ENCODE assay signal across 13 cellular contexts in the genomic region with DNA sequence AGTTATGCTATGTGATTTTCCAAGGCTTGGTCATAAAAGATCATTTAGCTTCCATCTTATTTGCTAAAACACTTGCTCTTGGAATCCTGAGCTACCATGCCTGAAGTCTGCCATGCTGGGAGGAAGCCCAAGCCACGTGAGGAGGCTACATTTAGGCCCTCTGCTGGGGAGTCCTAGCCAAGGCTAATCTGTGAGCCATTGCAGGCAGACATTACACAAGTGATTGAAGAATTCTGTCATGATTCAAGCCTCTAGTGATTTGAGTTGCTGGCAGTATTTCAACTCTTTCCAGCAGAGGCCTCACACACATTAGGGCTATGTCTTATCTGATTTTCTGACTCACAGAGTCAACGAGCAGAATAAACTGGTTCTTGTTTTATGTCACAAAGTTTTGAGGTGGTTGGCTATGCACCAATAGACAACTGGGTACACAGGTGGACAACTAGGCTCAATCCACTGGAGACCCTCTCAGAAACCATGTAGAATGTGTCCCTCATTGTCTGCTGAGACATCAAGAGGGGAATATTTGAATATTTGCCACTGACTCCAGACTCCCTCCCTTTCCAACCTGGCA.
DNase-seq lines count a peak whose midpoint lies in the region; FAIRE-seq and TF ChIP-seq lines count a peak whose summit lies in the region.
"Had no signal": no experiment of that assay in that cellular context is flagged by ENCODE, and none has a peak within 500 bp of the region (broad histone marks: within the 10 kb centered on the region; RNA-seq: fewer than 3 reads in every experiment).

No MANE protein-coding gene starts in this region.

- H2BK5ac ChIP-seq in H1 (ENCODE audit: low read depth, low read length), result no peak overlapping the region

- H3K14ac ChIP-seq in H1 (ENCODE audit: insufficient read length), result no peak overlapping the region

- no peaks in the 10 kb centered on the region for H3K79me2 ChIP-seq in H1 (ENCODE audit: control insufficient read depth in 1 of 2, insufficient read depth in 2 of 2, low read length in 2 of 2)

- H3K27ac ChIP-seq in H1 (ENCODE audit: low read depth, low read length) (no peak overlapping the region), suprapubic skin (no peak overlapping the region)
- H3K27ac ChIP-seq: prostate gland had no signal

- no peak overlapping the region for H4K91ac ChIP-seq in H1 (replicated peaks; ENCODE audit: insufficient read length, low read length)

- H4K20me1 ChIP-seq in H1 (replicated peaks in 1 of 2; ENCODE audit: control insufficient read depth in 1 of 2, insufficient read depth in 2 of 2, low read length in 2 of 2), result peaks cover 0 to 4% of the 10 kb centered on the region in 2 experiments

- H3K9ac ChIP-seq in H1 (replicated peaks in 1 of 4; ENCODE audit: extremely low read depth in 1 of 4, low read depth in 3 of 4, low read length in 3 of 4), result no peak overlapping the region

- H2AFZ ChIP-seq in H1 (ENCODE audit: low read length), result no peak overlapping the region

- H3K4me3 ChIP-seq in H1 (ENCODE audit: extremely low read depth in 1 of 4, insufficient read depth in 2 of 4, low read depth in 3 of 4, low read length in 4 of 4) (no peak overlapping the region), suprapubic skin (no peak overlapping the region)
- H3K4me3 ChIP-seq: prostate gland had no signal

- no peak overlapping the region for H2AK5ac ChIP-seq in H1 (ENCODE audit: low read depth, low read length)

- no peak overlapping the region for H4K5ac ChIP-seq in H1 (ENCODE audit: insufficient read length, low read depth, low read length)

- peak; percentile 20 for DNase-seq in NCI-H2171 treated with DMSO at 0.1 percent for 48 hours (lab: John Stamatoyannopoulos, UW)
- no peak for DNase-seq in NCI-H2171 (lab: John Stamatoyannopoulos, UW)
- DNase-seq in NCI-H446 treated with DMSO at 0.1 percent for 48 hours (lab: John Stamatoyannopoulos, UW), result peak; percentile 21
- DNase-seq in H1 (ENCODE audit: low read depth in 1 of 2, low spot score in 2 of 2), result no peak
- peak; percentile 83 for DNase-seq in renal cortical epithelial cell (ENCODE audit: low read depth)
- no peak for DNase-seq in activated CD4-positive, CD25-positive, alpha-beta regulatory T cell (lab: John Stamatoyannopoulos, UW)
- no peak for DNase-seq in suprapubic skin (ENCODE audit: low spot score in 2 of 2)
- DNase-seq in NCI-H526 (lab: John Stamatoyannopoulos, UW), result no peak
- DNase-seq: activated CD8-positive, alpha-beta T cell treated with anti-CD3 and anti-CD28 coated beads for 36 hours; activated naive CD4-positive, alpha-beta T cell treated with anti-CD3 and anti-CD28 coated beads for 36 hours; GOT3; substantia nigra had no signal

- TF ChIP-seq EP300 in H1 (IDR thresholded peaks at IDR 0.05; ENCODE audit: borderline replicate concordance in 1 of 2, low read depth in 2 of 2, low read length in 2 of 2) (no peak), suprapubic skin (IDR thresholded peaks at IDR 0.05) (no peak)

- no peak for FAIRE-seq in H1 (lab: Jason Lieb, UNC)

- POLR2A ChIA-PET in H1 (lab: Charles Lee; ENCODE audit: partially characterized antibody), result no interaction called here

- H3K27me3 ChIP-seq in H1 (replicated peaks in 1 of 4; ENCODE audit: control insufficient read depth in 3 of 4, extremely low read depth in 1 of 4, insufficient read depth in 3 of 4, low read length in 3 of 4) (no peaks in the 10 kb centered on the region), suprapubic skin (no peaks in the 10 kb centered on the region)

- H3K36me3 ChIP-seq in H1 (ENCODE audit: control insufficient read depth in 2 of 4, insufficient read depth in 4 of 4, low read length in 3 of 4) (no peaks in the 10 kb centered on the region), suprapubic skin (no peaks in the 10 kb centered on the region)
- H3K36me3 ChIP-seq: prostate gland had no signal

- TF ChIP-seq RAD21 in H1 (IDR thresholded peaks at IDR 0.05 in 1 of 2, conservative IDR thresholded peaks at IDR 0.05 in 1 of 2; ENCODE audit: low read depth in 2 of 2, low read length in 2 of 2), result peak in 1 of 2 experiments; percentile 30; a peak in 1 of 4 replicates

- peaks cover 14% of the 10 kb centered on the region in 2 experiments; a peak in 2 of 4 replicates for H3K9me3 ChIP-seq in H1 (ENCODE audit: insufficient read depth in 2 of 2, low read depth in 1 of 2, low read length in 1 of 2)
- H3K9me3 ChIP-seq in suprapubic skin, result no peaks in the 10 kb centered on the region
- H3K9me3 ChIP-seq: prostate gland had no signal

- H3K56ac ChIP-seq in H1 (replicated peaks; ENCODE audit: insufficient read length, low read depth, low read length), result no peak overlapping the region

- H3K4ac ChIP-seq in H1 (replicated peaks; ENCODE audit: insufficient read length, low read depth, low read length), result no peak overlapping the region

- CTCF ChIA-PET in H1 (lab: Charles Lee; ENCODE audit: partially characterized antibody), result no interaction called here

- 74% methylated on average over 2 of the region's 2 CpGs; no CpG with 5 or more reads in 1 of the 2 experiments for WGBS in H1 (ENCODE audit: extremely low coverage in 1 of 2, insufficient coverage in 1 of 2, insufficient read length in 1 of 2, insufficient replicate concordance in 2 of 2, low coverage in 1 of 2, low lambda C conversion rate in 2 of 2, missing lambda C conversion rate in 1 of 2), 2 experiments
- WGBS in suprapubic skin, result 28% methylated on average over 2 of the region's 2 CpGs

- no peaks in the 10 kb centered on the region for H3K79me1 ChIP-seq in H1 (ENCODE audit: low read depth, low read length)

- H2BK12ac ChIP-seq in H1 (ENCODE audit: low read depth, low read length), result no peak overlapping the region

- H3K18ac ChIP-seq in H1 (ENCODE audit: extremely low read depth, low read length), result no peak overlapping the region

- no peak overlapping the region for H2BK15ac ChIP-seq in H1 (ENCODE audit: low read length)

- no peak overlapping the region for H3K23ac ChIP-seq in H1 (ENCODE audit: insufficient read length)

- TF ChIP-seq CTCF in H1 (IDR thresholded peaks at IDR 0.05; ENCODE audit: control extremely low read depth in 1 of 3, insufficient read depth in 1 of 3, low read depth in 1 of 3, low read length in 3 of 3) (peak in 1 of 3 experiments; percentile 29; a peak in 2 of 4 replicates), suprapubic skin (IDR thresholded peaks at IDR 0.05) (no peak)

- H3K4me1 ChIP-seq in H1 (replicated peaks in 1 of 4; ENCODE audit: control insufficient read depth in 3 of 4, insufficient read depth in 4 of 4, low read length in 3 of 4) (no peaks in the 10 kb centered on the region), suprapubic skin (no peaks in the 10 kb centered on the region)
- H3K4me1 ChIP-seq: prostate gland had no signal

- no peak overlapping the region for H4K8ac ChIP-seq in H1 (ENCODE audit: extremely low read depth, insufficient read depth, low read length)

- TF ChIP-seq POLR2A in H1 (IDR thresholded peaks at IDR 0.05; ENCODE audit: control extremely low read depth in 1 of 2, low read depth in 2 of 2, low read length in 2 of 2) (no peak), suprapubic skin (IDR thresholded peaks at IDR 0.05) (no peak)

- H2BK120ac ChIP-seq in H1 (replicated peaks; ENCODE audit: low read depth, low read length), result no peak overlapping the region

- H3K23me2 ChIP-seq in H1 (ENCODE audit: low read depth, low read length), result peaks cover 8% of the 10 kb centered on the region; the same call in 1 of the 2 replicates

- no peak overlapping the region for H3K4me2 ChIP-seq in H1 (ENCODE audit: insufficient read depth in 1 of 2, low read depth in 2 of 2, low read length in 2 of 2)

- no peak overlapping the region for H2BK20ac ChIP-seq in H1 (ENCODE audit: low read length)

TF ChIP-seq in H1, 55 proteins besides CTCF, POLR2A, EP300 and RAD21:
- TF ChIP-seq CBX5 (IDR thresholded peaks at IDR 0.05; ENCODE audit: low read depth, low read length) (no peak), HDAC6 (IDR thresholded peaks at IDR 0.05; ENCODE audit: low read depth, low read length) (no peak), CHD1 (IDR thresholded peaks at IDR 0.05; ENCODE audit: low read depth, low read length) (no peak), YY1 (IDR thresholded peaks at IDR 0.05; ENCODE audit: low read depth, low read length) (peak; percentile 89)
TF ChIP-seq in H1: peak in this region for 1.

Comparison
In these comparisons a context has a peak if more than half of its experiments do, and no peak if none do; other contexts are left out.
1. DNase-seq: peak in NCI-H2171 treated with DMSO at 0.1 percent for 48 hours (single experiment), NCI-H446 treated with DMSO at 0.1 percent for 48 hours (single experiment) and renal cortical epithelial cell (single experiment); none in NCI-H2171 (single experiment), H1 (0 of 2), activated CD4-positive, CD25-positive, alpha-beta regulatory T cell (0 of 4), suprapubic skin (0 of 2) and NCI-H526 (0 of 2).